In genomic region chr6:4021862-4022715, GRCh38 we compare ENCODE assay signal across 8 cellular contexts. TPM values are rescaled to one million over a fixed set of nuclear protein-coding genes. Genes with fewer than 3 reads are reported as not detected.
DNase-seq lines count a peak whose midpoint lies in the region; ATAC-seq and TF ChIP-seq lines count a peak whose summit lies in the region.

No MANE protein-coding gene starts in this region.

- no peaks in the 10 kb centered on the region for H3K9me3 ChIP-seq in DOHH2 (ENCODE audit: control insufficient read depth, insufficient read depth, low read length)
- H3K9me3 ChIP-seq in lower lobe of right lung: no peaks in the 10 kb centered on the region
- H3K9me3 ChIP-seq in aorta (ENCODE audit: control insufficient read depth, low read length): no peaks in the 10 kb centered on the region

- H4K20me1 ChIP-seq in DOHH2 (ENCODE audit: control insufficient read depth, insufficient read depth, low read depth, low read length): peaks cover 24% of the 10 kb centered on the region

- H3K4me2 ChIP-seq in DOHH2 (ENCODE audit: low read length): peak overlapping the region; percentile 89

- H3K4me3 ChIP-seq in DOHH2 (ENCODE audit: low read length) (peak overlapping the region; percentile 86), lower lobe of right lung (peak overlapping the region; percentile 79), aorta (ENCODE audit: low read length in 2 of 2) (peak overlapping the region; percentile 71 to 87)

- TF ChIP-seq CTCF in DOHH2 (IDR thresholded peaks at IDR 0.05; ENCODE audit: low read depth, low read length, poor library complexity, severe bottlenecking): peak; percentile 2
- no peak for TF ChIP-seq CTCF in lower lobe of right lung (IDR thresholded peaks at IDR 0.05)

- H3K79me2 ChIP-seq in DOHH2 (ENCODE audit: control insufficient read depth, low read length): peaks cover 94% of the 10 kb centered on the region

- H3K27me3 ChIP-seq in DOHH2 (ENCODE audit: control insufficient read depth, low read length) (no peaks in the 10 kb centered on the region), lower lobe of right lung (ENCODE audit: low read depth) (no peaks in the 10 kb centered on the region), aorta (ENCODE audit: control insufficient read depth in 1 of 2, insufficient read depth in 2 of 2, low read length in 1 of 2) (no peaks in the 10 kb centered on the region)

- 2 to 3% methylated on average over 15 of the region's 15 CpGs for WGBS in aorta, 2 donors

- ATAC-seq in GM21723 (IDR thresholded peaks at IDR 0.05; ENCODE audit: unreplicated experiment) (peak; percentile 10), lower lobe of right lung (peak; percentile 9 to 30), aorta (ENCODE audit: low FRiP score) (no peak), GM18519 (IDR thresholded peaks at IDR 0.05; ENCODE audit: low FRiP score, unreplicated experiment) (no peak)

- H3F3A ChIP-seq in DOHH2 (ENCODE audit: control insufficient read depth, insufficient read depth): peaks cover 15% of the 10 kb centered on the region

- H3K27ac ChIP-seq in DOHH2 (ENCODE audit: low read depth, low read length) (peak overlapping the region; percentile 83), lower lobe of right lung (peak overlapping the region; percentile 97), aorta (ENCODE audit: low read depth in 1 of 2, low read length in 2 of 2) (peak overlapping the region in 1 of 2 donors; percentile 50)

- peaks cover 52% of the 10 kb centered on the region for H3K4me1 ChIP-seq in DOHH2 (ENCODE audit: control insufficient read depth, low read length)
- peaks cover 73% of the 10 kb centered on the region for H3K4me1 ChIP-seq in lower lobe of right lung
- H3K4me1 ChIP-seq in aorta (ENCODE audit: control insufficient read depth in 1 of 2, insufficient read depth in 2 of 2, low read length in 2 of 2): no peaks in the 10 kb centered on the region

- H3K36me3 ChIP-seq in DOHH2 (ENCODE audit: control insufficient read depth, low read length) (peaks cover 60% of the 10 kb centered on the region), lower lobe of right lung (no peaks in the 10 kb centered on the region), aorta (ENCODE audit: control insufficient read depth in 1 of 2, insufficient read depth in 2 of 2, low read length in 1 of 2) (no peaks in the 10 kb centered on the region)

- H3K9me2 ChIP-seq in DOHH2 (replicated peaks; ENCODE audit: control insufficient read depth, low read length): no peaks in the 10 kb centered on the region

- intact Hi-C loops in lower lobe of right lung (cut with DNase I) (no loop called here), aorta (cut with DNase I) (no loop called here)

- DNase-seq in NAMALWA (ENCODE audit: low spot score) (peak; percentile 53), lower lobe of right lung (no peak), aorta (no peak), NCI-H187 treated with DMSO at 0.1 percent for 48 hours (lab: John Stamatoyannopoulos, UW) (no peak)
- peak; percentile 44 for DNase-seq in central memory CD4-positive, alpha-beta T cell

RNA-seq across cellular contexts. Expression of gene FAM217A, which starts 56.8 kb away (rescaled TPM):
- not detected for total RNA-seq in lower lobe of right lung
- not detected for total RNA-seq in aorta
- polyA plus RNA-seq in aorta: not detected

Comparison
In these comparisons a context has a peak if more than half of its experiments do, and no peak if none do; other contexts are left out.
1. ATAC-seq: peak in GM21723 (single experiment) and lower lobe of right lung (2 of 2); none in aorta (single experiment) and GM18519 (single experiment).
2. DNase-seq: peak in NAMALWA (single experiment) and central memory CD4-positive, alpha-beta T cell (single experiment); none in lower lobe of right lung (single experiment), aorta (0 of 2) and NCI-H187 treated with DMSO at 0.1 percent for 48 hours (single experiment).
3. Peak in every context shown above with its lines, with median percentiles within 50 percentile points of each other: H3K4me3 ChIP-seq.